In the genomic region with DNA sequence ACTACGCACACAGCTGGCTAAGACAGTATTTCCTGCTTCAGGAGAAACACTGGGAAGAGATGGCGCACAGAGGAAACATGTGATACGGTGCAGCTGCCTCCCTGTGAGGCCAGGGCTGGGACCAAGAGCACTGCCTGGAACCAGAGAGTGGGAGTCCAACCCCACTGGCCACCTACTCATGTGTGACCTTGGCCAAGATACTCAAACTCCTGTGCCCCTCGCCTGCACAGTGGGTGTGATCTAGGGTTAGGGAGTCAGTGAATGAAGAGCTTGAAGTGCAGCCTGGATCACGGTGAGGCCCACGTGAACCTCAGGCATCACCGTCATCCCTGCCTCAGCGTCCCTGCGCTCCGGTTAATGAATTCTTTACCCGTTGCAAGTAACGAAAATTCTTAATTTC, we compare ENCODE assay signal across 16 cellular contexts.
"Had no signal": no experiment of that assay in that cellular context is flagged by ENCODE, and none has a peak within 500 bp of the region (broad histone marks: within the 10 kb centered on the region; RNA-seq: fewer than 3 reads in every experiment).

No MANE protein-coding gene starts in this region.

- ATAC-seq: foreskin keratinocyte, left lobe of liver had no signal

- H3K9me3 ChIP-seq: esophagus squamous epithelium, right atrium auricular region, stomach, thyroid gland, uterus had no signal

- H3K4me3 Mint-ChIP-seq: nephron, type B pancreatic cell had no signal

- H3K4me1 Mint-ChIP-seq: nephron had no signal

- H3K9me3 Mint-ChIP-seq: nephron, type B pancreatic cell had no signal

- H3K27me3 Mint-ChIP-seq: type B pancreatic cell had no signal

- DNase-seq: esophagus squamous epithelium; foreskin keratinocyte; mammary epithelial cell; small intestine; stimulated activated CD4-positive, alpha-beta T cell treated with anti-CD3 and anti-CD28 coated beads, Interleukin-12 subunit alpha, Interleukin-12 subunit beta, amount 100 ng/mL, for 4 hours; stimulated activated naive CD4-positive, alpha-beta T cell; stomach; thyroid gland; uterus had no signal

- H3K36me3 ChIP-seq: cardiac muscle cell, uterus had no signal

- H3K27ac ChIP-seq: cardiac muscle cell, coronary artery, esophagus squamous epithelium, foreskin keratinocyte, hepatocyte, right atrium auricular region, stomach, thyroid gland, uterus had no signal

- H3K4me3 ChIP-seq: cardiac muscle cell, coronary artery, esophagus squamous epithelium, hepatocyte, right atrium auricular region, stomach, thyroid gland, uterus had no signal

- H3K4me1 ChIP-seq: foreskin keratinocyte, right atrium auricular region, thyroid gland, uterus had no signal

- H3K27ac Mint-ChIP-seq: nephron, type B pancreatic cell had no signal

- H3K27me3 ChIP-seq: cardiac muscle cell, esophagus squamous epithelium, foreskin keratinocyte, hepatocyte, right atrium auricular region, stomach, thyroid gland, uterus had no signal

- FAIRE-seq: small intestine had no signal
